Comparison of ENCODE assay signal across 14 cellular contexts in the genomic region with DNA sequence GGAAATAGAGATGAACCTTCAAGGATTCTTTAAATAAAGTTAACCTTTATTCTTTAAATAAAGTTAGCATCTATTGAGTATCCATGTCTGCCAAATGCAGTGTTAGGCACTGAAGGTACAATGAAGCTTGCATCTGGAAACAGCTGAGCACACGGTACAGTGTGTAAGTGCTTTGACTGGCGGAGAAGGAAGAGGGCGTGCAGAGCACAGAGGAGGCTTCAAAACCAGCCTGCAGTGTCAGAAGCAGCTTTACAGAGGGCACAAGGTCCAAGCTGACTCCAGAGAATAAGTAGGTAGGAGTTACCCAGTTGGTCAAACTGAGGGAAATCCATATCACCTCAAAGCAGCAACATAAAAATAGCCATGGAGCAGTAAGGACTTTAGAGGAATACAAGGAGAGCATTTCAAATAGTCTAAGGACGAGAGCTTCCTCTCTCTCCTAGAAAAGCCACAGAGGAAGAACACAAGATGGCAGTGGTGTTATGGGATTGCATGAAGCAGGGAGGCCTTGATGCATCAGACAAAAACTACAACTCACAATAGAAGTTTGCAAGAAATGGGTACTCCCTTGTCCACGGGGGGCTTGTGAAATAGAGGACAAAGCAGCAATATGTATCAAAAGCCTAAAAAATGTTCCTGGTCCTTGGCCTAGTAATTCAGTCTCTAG.
DNase-seq lines count a peak whose midpoint lies in the region; ATAC-seq, FAIRE-seq and TF ChIP-seq lines count a peak whose summit lies in the region.
"Had no signal": no experiment of that assay in that cellular context is flagged by ENCODE, and none has a peak within 500 bp of the region (broad histone marks: within the 10 kb centered on the region; RNA-seq: fewer than 3 reads in every experiment).

No MANE protein-coding gene starts in this region.

- H3K4me3 ChIP-seq in HFF-Myc (replicated peaks; ENCODE audit: low read depth, low read length), result no peak overlapping the region
- H3K4me3 ChIP-seq in astrocyte of the cerebellum (ENCODE audit: low read depth, low read length), result no peak overlapping the region
- no peak overlapping the region for H3K4me3 ChIP-seq in kidney (ENCODE audit: low read length in 2 of 2)
- no peak overlapping the region for H3K4me3 ChIP-seq in naive thymus-derived CD4-positive, alpha-beta T cell (ENCODE audit: low read length)
- H3K4me3 ChIP-seq: K562, stomach had no signal

- FAIRE-seq in kidney (lab: Jason Lieb, UNC), result no peak
- FAIRE-seq: K562 had no signal

- H3K27me3 Mint-ChIP-seq in naive thymus-derived CD4-positive, alpha-beta T cell, result peaks cover 0 to 41% (median 17%) of the 10 kb centered on the region in 5 donors
- H3K27me3 Mint-ChIP-seq in T-helper 17 cell, result peaks cover 33% of the 10 kb centered on the region
- H3K27me3 Mint-ChIP-seq: activated naive CD4-positive, alpha-beta T cell treated with anti-CD3 and anti-CD28 coated beads, Interleukin-2, amount 10 ng/mL, durations not matched to agents 7 days and 5 days had no signal

- H3K4me1 ChIP-seq in kidney (ENCODE audit: control insufficient read depth in 1 of 2, insufficient read depth in 1 of 2, low read depth in 1 of 2, low read length in 2 of 2), result no peaks in the 10 kb centered on the region
- H3K4me1 ChIP-seq in naive thymus-derived CD4-positive, alpha-beta T cell (ENCODE audit: control insufficient read depth in 2 of 2, insufficient read depth in 2 of 2, low read length in 2 of 2), result no peaks in the 10 kb centered on the region

- no peak overlapping the region for H3K9ac ChIP-seq in kidney (ENCODE audit: low read length in 2 of 2)

- POLR2A ChIA-PET in naive thymus-derived CD4-positive, alpha-beta T cell (lab: Charles Lee), result no interaction called here

- no peak for ATAC-seq in naive thymus-derived CD4-positive, alpha-beta T cell
- ATAC-seq in T-helper 17 cell, result no peak
- ATAC-seq: K562; naive thymus-derived CD8-positive, alpha-beta T cell had no signal

- H3K4me1 Mint-ChIP-seq in naive thymus-derived CD4-positive, alpha-beta T cell, result no peaks in the 10 kb centered on the region
- no peaks in the 10 kb centered on the region for H3K4me1 Mint-ChIP-seq in T-helper 17 cell
- H3K4me1 Mint-ChIP-seq: activated naive CD4-positive, alpha-beta T cell treated with anti-CD3 and anti-CD28 coated beads, Interleukin-2, amount 10 ng/mL, durations not matched to agents 7 days and 5 days; naive thymus-derived CD8-positive, alpha-beta T cell had no signal

- no peak overlapping the region for H3K27ac Mint-ChIP-seq in naive thymus-derived CD4-positive, alpha-beta T cell
- H3K27ac Mint-ChIP-seq in T-helper 17 cell, result no peak overlapping the region
- H3K27ac Mint-ChIP-seq: activated naive CD4-positive, alpha-beta T cell treated with anti-CD3 and anti-CD28 coated beads, Interleukin-2, amount 10 ng/mL, durations not matched to agents 7 days and 5 days; naive thymus-derived CD8-positive, alpha-beta T cell had no signal

- no peak overlapping the region for H3K27ac ChIP-seq in kidney (ENCODE audit: low read depth in 2 of 2, low read length in 2 of 2)
- H3K27ac ChIP-seq in naive thymus-derived CD4-positive, alpha-beta T cell (ENCODE audit: low read depth, low read length), result no peak overlapping the region
- H3K27ac ChIP-seq: stomach had no signal

- peaks cover 0 to 2% (median 0%) of the 10 kb centered on the region in 11 donors for H3K9me3 Mint-ChIP-seq in naive thymus-derived CD4-positive, alpha-beta T cell
- H3K9me3 Mint-ChIP-seq: activated naive CD4-positive, alpha-beta T cell treated with anti-CD3 and anti-CD28 coated beads, Interleukin-2, amount 10 ng/mL, durations not matched to agents 7 days and 5 days had no signal

- H3K9me3 ChIP-seq in kidney (ENCODE audit: control insufficient read depth in 1 of 2, low read length in 2 of 2), result no peaks in the 10 kb centered on the region
- no peaks in the 10 kb centered on the region for H3K9me3 ChIP-seq in naive thymus-derived CD4-positive, alpha-beta T cell (ENCODE audit: control insufficient read depth in 2 of 3, low read length in 3 of 3)
- H3K9me3 ChIP-seq in T-helper 17 cell (ENCODE audit: control insufficient read depth, low read length, poor library complexity, severe bottlenecking), result no peaks in the 10 kb centered on the region
- H3K9me3 ChIP-seq: stomach had no signal

- DNase-seq in Ammon's horn (ENCODE audit: low spot score), result peak; percentile 21
- no peak for DNase-seq in HFF-Myc (ENCODE audit: extremely low read depth, low read depth)
- DNase-seq in astrocyte of the cerebellum (ENCODE audit: low read depth), result no peak
- no peak for DNase-seq in kidney
- no peak for DNase-seq in naive thymus-derived CD4-positive, alpha-beta T cell
- no peak for DNase-seq in T-helper 17 cell
- DNase-seq in activated CD4-positive, alpha-beta T cell treated with anti-CD3 and anti-CD28 coated beads, Interleukin-2, amount 50 U/mL, for 4 hours, result no peak
- DNase-seq in NCI-H1092 (lab: John Stamatoyannopoulos, UW), result no peak
- DNase-seq: activated CD4-positive, alpha-beta T cell treated with anti-CD3 and anti-CD28 coated beads, Interleukin-2, amount 50 U/mL, for 48 hours; activated naive CD4-positive, alpha-beta T cell treated with anti-CD3 and anti-CD28 coated beads, Interleukin-2, amount 10 ng/mL, durations not matched to agents 7 days and 5 days; naive thymus-derived CD8-positive, alpha-beta T cell; NCI-H2171 treated with DMSO at 0.1 percent for 48 hours; stomach had no signal

- CTCF ChIA-PET in naive thymus-derived CD4-positive, alpha-beta T cell (lab: Charles Lee), result interaction anchor here (0.6 kb wide), 1 partner anchor 137 kb away, joined by 4 read pairs; no protein-coding TSS in a partner anchor

- in situ Hi-C loops in astrocyte of the cerebellum (cut with HindIII; ENCODE audit: low sequenced_read_pairs), result no loop called here

- peaks cover 0 to 3% of the 10 kb centered on the region in 2 donors for H3K27me3 ChIP-seq in naive thymus-derived CD4-positive, alpha-beta T cell (ENCODE audit: control insufficient read depth in 2 of 2, insufficient read depth in 2 of 2, low read length in 2 of 2)

- H3K4me3 Mint-ChIP-seq in naive thymus-derived CD4-positive, alpha-beta T cell, result no peak overlapping the region
- no peak overlapping the region for H3K4me3 Mint-ChIP-seq in T-helper 17 cell
- H3K4me3 Mint-ChIP-seq: activated naive CD4-positive, alpha-beta T cell treated with anti-CD3 and anti-CD28 coated beads, Interleukin-2, amount 10 ng/mL, durations not matched to agents 7 days and 5 days; naive thymus-derived CD8-positive, alpha-beta T cell had no signal

- intact Hi-C loops in kidney (cut with DNase I), result no loop called here
- intact Hi-C loops in naive thymus-derived CD4-positive, alpha-beta T cell (cut with micrococcal nuclease), result no loop called here

- H3K36me3 Mint-ChIP-seq in naive thymus-derived CD4-positive, alpha-beta T cell, result peaks cover 0 to 4% (median 0%) of the 10 kb centered on the region in 5 donors
- H3K36me3 Mint-ChIP-seq in T-helper 17 cell (ENCODE audit: low read depth), result peaks cover 4% of the 10 kb centered on the region
- H3K36me3 Mint-ChIP-seq: activated naive CD4-positive, alpha-beta T cell treated with anti-CD3 and anti-CD28 coated beads, Interleukin-2, amount 10 ng/mL, durations not matched to agents 7 days and 5 days; naive thymus-derived CD8-positive, alpha-beta T cell had no signal

- TF ChIP-seq CTCF in HFF-Myc (IDR thresholded peaks at IDR 0.05; ENCODE audit: low read depth, low read length, missing control alignments), result peak; percentile 38
- peak; percentile 19 for TF ChIP-seq CTCF in astrocyte of the cerebellum (IDR thresholded peaks at IDR 0.05; ENCODE audit: low read depth, low read length, missing control alignments)
- peak; percentile 54 for TF ChIP-seq CTCF in kidney (IDR thresholded peaks at IDR 0.05; ENCODE audit: borderline replicate concordance, extremely low read depth, insufficient read depth)

- H3K36me3 ChIP-seq in kidney (ENCODE audit: control insufficient read depth in 1 of 2, insufficient read depth in 2 of 2, low read length in 2 of 2), result no peaks in the 10 kb centered on the region
- H3K36me3 ChIP-seq in naive thymus-derived CD4-positive, alpha-beta T cell (ENCODE audit: control insufficient read depth in 2 of 3, insufficient read depth in 3 of 3, low read length in 3 of 3), result no peaks in the 10 kb centered on the region
- H3K36me3 ChIP-seq: stomach had no signal
